In the genomic region with DNA sequence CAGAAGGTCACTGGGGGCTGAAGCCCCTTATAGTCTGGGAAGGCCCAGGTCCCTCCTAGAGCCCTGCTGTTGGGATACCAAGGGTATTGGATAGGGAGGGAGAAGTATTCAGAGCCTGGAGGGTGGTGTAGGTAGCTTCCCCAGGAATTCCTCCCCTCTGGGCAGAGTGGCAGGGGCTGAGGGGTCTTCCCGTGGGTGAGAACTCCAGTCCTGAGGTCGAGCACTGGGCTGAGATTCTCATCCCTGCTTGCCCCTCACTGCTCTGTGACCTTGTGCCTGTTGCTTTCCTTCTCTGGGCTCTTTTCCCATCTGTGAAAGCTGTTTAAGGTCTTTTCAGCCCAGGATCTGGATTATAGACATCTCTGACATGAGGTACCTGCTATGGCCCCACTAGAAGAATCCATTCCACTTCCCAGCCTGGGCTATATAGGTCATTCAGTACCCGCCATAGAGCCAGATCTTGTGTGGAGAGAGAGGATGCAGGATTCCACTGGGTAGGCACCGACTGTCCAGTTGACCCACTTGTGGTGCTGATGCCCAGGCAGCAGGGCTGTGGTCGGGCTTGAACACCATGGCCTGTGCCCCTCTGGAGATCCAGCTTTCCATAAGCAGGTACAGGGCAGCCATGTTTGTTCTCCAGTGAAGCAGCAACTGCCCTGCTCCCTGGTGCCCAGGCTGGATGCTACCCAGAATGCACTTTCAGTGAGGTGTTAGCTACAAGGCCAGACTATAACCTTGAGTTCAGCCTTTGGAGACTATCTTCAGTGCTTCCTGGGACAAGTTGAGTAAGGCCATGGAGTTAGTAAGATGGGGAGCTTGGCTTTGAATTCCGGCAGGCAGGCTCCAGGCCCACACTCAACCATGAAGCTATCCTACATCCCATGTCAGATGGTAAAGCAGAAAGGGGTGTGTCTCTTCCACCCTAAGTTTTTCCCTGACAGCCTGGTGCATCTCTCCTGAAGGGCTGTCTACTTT, we compare ENCODE assay signal across 20 cellular contexts.
A peak's percentile ranks its signal among the peaks of the same experiment; 100 is the strongest.
DNase-seq lines count a peak whose midpoint lies in the region; ATAC-seq and TF ChIP-seq lines count a peak whose summit lies in the region.
"Had no signal": no experiment of that assay in that cellular context is flagged by ENCODE, and none has a peak within 500 bp of the region (broad histone marks: within the 10 kb centered on the region; RNA-seq: fewer than 3 reads in every experiment).

No MANE protein-coding gene starts in this region.

- H3K4me1 ChIP-seq in breast epithelium, result no peaks in the 10 kb centered on the region
- H3K4me1 ChIP-seq in mammary epithelial cell (ENCODE audit: insufficient read depth, low read length), result no peaks in the 10 kb centered on the region
- no peaks in the 10 kb centered on the region for H3K4me1 ChIP-seq in endodermal cell (ENCODE audit: control insufficient read depth, insufficient read depth, low read length)
- H3K4me1 ChIP-seq: lower lobe of right lung, suprapubic skin, uterus had no signal

- no peaks in the 10 kb centered on the region for H4K20me1 ChIP-seq in mammary epithelial cell (ENCODE audit: insufficient read depth, low read length)

- dilution Hi-C loops in mammary epithelial cell (cut with HindIII; ENCODE audit: low sequenced_read_pairs), result no loop called here

- DNase-seq in breast epithelium (ENCODE audit: low spot score in 2 of 2), result peak; percentile 13 to 30
- DNase-seq in mammary epithelial cell, result no peak
- peak; percentile 31 for DNase-seq in endodermal cell
- DNase-seq in osteocyte (ENCODE audit: extremely low spot score, unreplicated experiment), result peak; percentile 64
- DNase-seq in NOMO-1 treated with DMSO at 0.1 percent for 48 hours (lab: John Stamatoyannopoulos, UW; ENCODE audit: unreplicated experiment), result no peak
- DNase-seq in T-helper 2 cell treated with Interferon-gamma antibody and Interleukin-4, amounts not matched to agents 5 μg/mL and 100 μg/mL, for 36 hours (ENCODE audit: low spot score), result no peak
- DNase-seq: activated CD4-positive, alpha-beta T cell treated with anti-CD3 and anti-CD28 coated beads for 36 hours; activated naive CD4-positive, alpha-beta T cell treated with Interleukin-2 at 50 U/mL for 16 hours; amygdala; C1 segment of cervical spinal cord; H7; lower lobe of right lung; NCI-H187 treated with DMSO at 0.1 percent for 48 hours; NCI-H526; stimulated activated CD4-positive, alpha-beta T cell treated with anti-CD3 and anti-CD28 coated beads, Interleukin-1b, Interleukin-23, amount 100 ng/mL, for 48 hours had no signal

- no peaks in the 10 kb centered on the region for H3K79me2 ChIP-seq in mammary epithelial cell (ENCODE audit: insufficient read depth, low read length)

- H2AFZ ChIP-seq in mammary epithelial cell (ENCODE audit: low read depth, low read length), result no peak overlapping the region

- peaks cover 72% of the 10 kb centered on the region for H3K36me3 Mint-ChIP-seq in endodermal cell (ENCODE audit: low read depth)
- H3K36me3 Mint-ChIP-seq in osteocyte (ENCODE audit: unreplicated experiment), result peaks cover 68% of the 10 kb centered on the region
- no peaks in the 10 kb centered on the region for H3K36me3 Mint-ChIP-seq in T-helper 2 cell treated with Interferon-gamma antibody and Interleukin-4, amounts not matched to agents 5 μg/mL and 100 μg/mL, for 36 hours (ENCODE audit: low read depth)
- H3K36me3 Mint-ChIP-seq: stimulated activated effector memory CD8-positive, alpha-beta T cell treated with anti-CD3 and anti-CD28 coated beads, Interleukin-12 subunit alpha, Interleukin-12 subunit beta, amount 100 ng/mL, for 72 hours had no signal

- H3K27ac ChIP-seq in breast epithelium, result no peak overlapping the region
- H3K27ac ChIP-seq in mammary epithelial cell (ENCODE audit: insufficient read depth, low read depth, low read length), result no peak overlapping the region
- no peak overlapping the region for H3K27ac ChIP-seq in endodermal cell (ENCODE audit: low read depth, low read length)
- H3K27ac ChIP-seq: lower lobe of right lung, skin epidermis, suprapubic skin, uterus had no signal

- no peak for TF ChIP-seq POLR2A in breast epithelium (IDR thresholded peaks at IDR 0.05)

- WGBS in mammary epithelial cell (ENCODE audit: low coverage, missing lambda C conversion rate), result 100% methylated on average over 5 of the region's 6 CpGs
- WGBS in endodermal cell (ENCODE audit: insufficient coverage in 1 of 2, insufficient read length in 1 of 2), 2 experiments, result 94 to 98% methylated on average over 4 to 6 of the region's 6 CpGs

- H3K9ac ChIP-seq in mammary epithelial cell (ENCODE audit: insufficient read depth, low read length) (no peak overlapping the region), endodermal cell (ENCODE audit: extremely low read depth, low read length, poor library complexity, severe bottlenecking) (no peak overlapping the region)

- H3K27me3 ChIP-seq in breast epithelium (no peaks in the 10 kb centered on the region), mammary epithelial cell (ENCODE audit: insufficient read depth, low read length) (no peaks in the 10 kb centered on the region), endodermal cell (ENCODE audit: control insufficient read depth, insufficient read depth, low read length, poor library complexity, severe bottlenecking) (no peaks in the 10 kb centered on the region)
- H3K27me3 ChIP-seq: suprapubic skin, uterus had no signal

- H3K4me3 ChIP-seq in breast epithelium, result no peak overlapping the region
- H3K4me3 ChIP-seq in mammary epithelial cell (replicated peaks in 1 of 3; ENCODE audit: insufficient read depth in 1 of 3, low read depth in 2 of 3, low read length in 3 of 3), result no peak overlapping the region
- no peak overlapping the region for H3K4me3 ChIP-seq in endodermal cell (ENCODE audit: low read length)
- H3K4me3 ChIP-seq: lower lobe of right lung, skin epidermis, suprapubic skin, uterus had no signal

- ATAC-seq in HG03354 (IDR thresholded peaks at IDR 0.05; ENCODE audit: poor library complexity, severe bottlenecking, unreplicated experiment), result no peak
- ATAC-seq: activated CD4-positive, alpha-beta T cell treated with anti-CD3 and anti-CD28 coated beads for 36 hours had no signal

- in situ Hi-C loops in mammary epithelial cell (cut with MboI; ENCODE audit: low sequenced_read_pairs in 2 of 2), result no loop called here

- H3K9me3 Mint-ChIP-seq in endodermal cell (peaks cover 12% of the 10 kb centered on the region), osteocyte (ENCODE audit: unreplicated experiment) (peaks cover 17% of the 10 kb centered on the region)
- peaks cover 7% of the 10 kb centered on the region for H3K9me3 Mint-ChIP-seq in T-helper 2 cell treated with Interferon-gamma antibody and Interleukin-4, amounts not matched to agents 5 μg/mL and 100 μg/mL, for 36 hours

- BruUV-seq in mammary epithelial cell (replicated peaks; lab: Mats Ljungman, UMichigan), result no TSS peak

- H3K4me3 Mint-ChIP-seq in endodermal cell (no peak overlapping the region), osteocyte (ENCODE audit: unreplicated experiment) (no peak overlapping the region)
- no peak overlapping the region for H3K4me3 Mint-ChIP-seq in T-helper 2 cell treated with Interferon-gamma antibody and Interleukin-4, amounts not matched to agents 5 μg/mL and 100 μg/mL, for 36 hours
- H3K4me3 Mint-ChIP-seq: activated CD4-positive, alpha-beta T cell treated with anti-CD3 and anti-CD28 coated beads for 36 hours; stimulated activated effector memory CD8-positive, alpha-beta T cell treated with anti-CD3 and anti-CD28 coated beads, Interleukin-12 subunit alpha, Interleukin-12 subunit beta, amount 100 ng/mL, for 72 hours had no signal

- H3K9me3 ChIP-seq in breast epithelium (peaks cover 0 to 18% of the 10 kb centered on the region in 2 donors), mammary epithelial cell (replicated peaks; ENCODE audit: insufficient read depth, low read length) (peaks cover 5% of the 10 kb centered on the region), endodermal cell (ENCODE audit: control insufficient read depth, low read length) (peaks cover 31% of the 10 kb centered on the region)
- H3K9me3 ChIP-seq: suprapubic skin had no signal

- no peak overlapping the region for H3K4me2 ChIP-seq in mammary epithelial cell (ENCODE audit: insufficient read depth, low read depth, low read length)

- TF ChIP-seq CTCF in breast epithelium (IDR thresholded peaks at IDR 0.05) (no peak), mammary epithelial cell (conservative IDR thresholded peaks at IDR 0.05 in 1 of 2, IDR thresholded peaks at IDR 0.05 in 1 of 2; ENCODE audit: extremely low read depth in 1 of 2, insufficient read depth in 1 of 2, low read depth in 1 of 2, low read length in 2 of 2) (no peak), endodermal cell (conservative IDR thresholded peaks at IDR 0.05) (no peak), osteocyte (IDR thresholded peaks at IDR 0.05) (no peak)

- H3K27me3 Mint-ChIP-seq in endodermal cell (ENCODE audit: insufficient read depth) (no peaks in the 10 kb centered on the region), osteocyte (ENCODE audit: unreplicated experiment) (no peaks in the 10 kb centered on the region)
- peaks cover 3% of the 10 kb centered on the region for H3K27me3 Mint-ChIP-seq in T-helper 2 cell treated with Interferon-gamma antibody and Interleukin-4, amounts not matched to agents 5 μg/mL and 100 μg/mL, for 36 hours (ENCODE audit: low read depth)
- H3K27me3 Mint-ChIP-seq: activated CD4-positive, alpha-beta T cell treated with anti-CD3 and anti-CD28 coated beads for 36 hours had no signal

- no peaks in the 10 kb centered on the region for H3K4me1 Mint-ChIP-seq in endodermal cell
- no peaks in the 10 kb centered on the region for H3K4me1 Mint-ChIP-seq in osteocyte (ENCODE audit: unreplicated experiment)
- no peaks in the 10 kb centered on the region for H3K4me1 Mint-ChIP-seq in T-helper 2 cell treated with Interferon-gamma antibody and Interleukin-4, amounts not matched to agents 5 μg/mL and 100 μg/mL, for 36 hours (ENCODE audit: low read depth)
- H3K4me1 Mint-ChIP-seq: activated CD4-positive, alpha-beta T cell treated with anti-CD3 and anti-CD28 coated beads for 36 hours; stimulated activated effector memory CD8-positive, alpha-beta T cell treated with anti-CD3 and anti-CD28 coated beads, Interleukin-12 subunit alpha, Interleukin-12 subunit beta, amount 100 ng/mL, for 72 hours had no signal

- H3K27ac Mint-ChIP-seq in endodermal cell (peak overlapping the region; percentile 3), osteocyte (ENCODE audit: unreplicated experiment) (no peak overlapping the region)
- H3K27ac Mint-ChIP-seq in T-helper 2 cell treated with Interferon-gamma antibody and Interleukin-4, amounts not matched to agents 5 μg/mL and 100 μg/mL, for 36 hours, result no peak overlapping the region
- H3K27ac Mint-ChIP-seq: activated CD4-positive, alpha-beta T cell treated with anti-CD3 and anti-CD28 coated beads for 36 hours; stimulated activated effector memory CD8-positive, alpha-beta T cell treated with anti-CD3 and anti-CD28 coated beads, Interleukin-12 subunit alpha, Interleukin-12 subunit beta, amount 100 ng/mL, for 72 hours had no signal

- H3K36me3 ChIP-seq in breast epithelium (peaks cover 8% of the 10 kb centered on the region), mammary epithelial cell (ENCODE audit: insufficient read depth, low read length) (peaks cover 10% of the 10 kb centered on the region), endodermal cell (ENCODE audit: control insufficient read depth, insufficient read depth, low read length) (peaks cover 66% of the 10 kb centered on the region)
- H3K36me3 ChIP-seq: uterus had no signal

- CTCF ChIA-PET in mammary epithelial cell (lab: Charles Lee; ENCODE audit: low non-redundant PET), result no interaction called here

- intact Hi-C loops in breast epithelium (cut with DNase I; ENCODE audit: low total_unique reads), result no loop called here
- intact Hi-C loops in mammary epithelial cell (cut with micrococcal nuclease), result no loop called here

Comparison
In these comparisons a context has a peak if more than half of its experiments do, and no peak if none do; other contexts are left out.
1. DNase-seq: peak in breast epithelium (2 of 2), endodermal cell (single experiment) and osteocyte (single experiment); none in mammary epithelial cell (single experiment), NOMO-1 treated with DMSO at 0.1 percent for 48 hours (single experiment) and T-helper 2 cell treated with Interferon-gamma antibody and Interleukin-4, amounts not matched to agents 5 μg/mL and 100 μg/mL, for 36 hours (single experiment).